In genomic region chr3:171770689-171771620, GRCh38 we compare ENCODE assay signal across 8 cellular contexts. TPM values are rescaled to one million over a fixed set of nuclear protein-coding genes. Genes with fewer than 3 reads are reported as not detected.
DNase-seq lines count a peak whose midpoint lies in the region; ATAC-seq, FAIRE-seq and TF ChIP-seq lines count a peak whose summit lies in the region.

No MANE protein-coding gene starts in this region.

- no peak overlapping the region for H3K27ac ChIP-seq in IMR-90 (ENCODE audit: insufficient read depth, low read length)

- H2BK5ac ChIP-seq in IMR-90 (ENCODE audit: low read depth, low read length, poor library complexity, severe bottlenecking) = no peak overlapping the region

- DNase-seq in GM13977 (ENCODE audit: low spot score) (peak; percentile 47), IMR-90 (peak; percentile 92), Right ventricle myocardium superior (no peak), pons (ENCODE audit: low spot score) (peak; percentile 88)
- no peak for DNase-seq in central memory CD4-positive, alpha-beta T cell

- H4K91ac ChIP-seq in IMR-90 (ENCODE audit: insufficient read depth, low read depth, low read length) = no peak overlapping the region

- peaks cover 0 to 4% of the 10 kb centered on the region in 2 experiments; a peak in 1 of 4 replicates for H3K79me1 ChIP-seq in IMR-90 (ENCODE audit: low read depth in 1 of 2, low read length in 2 of 2)

- no peak overlapping the region for H2BK20ac ChIP-seq in IMR-90 (ENCODE audit: low read depth, low read length)

- H3K9me1 ChIP-seq in IMR-90 (ENCODE audit: insufficient read depth, low read length) = no peaks in the 10 kb centered on the region

- no peak overlapping the region; the same call in 2 of the 3 replicates for H2BK15ac ChIP-seq in IMR-90 (ENCODE audit: low read depth, low read length)

- 0 out of 2 replicates have a peak overlapping the region, but pooled peaks have one; percentile 53 for H3K14ac ChIP-seq in IMR-90 (replicated peaks; ENCODE audit: low read depth, low read length)

- H3K56ac ChIP-seq in IMR-90 (ENCODE audit: extremely low read depth, insufficient read depth, low read length) = no peak overlapping the region

- dilution Hi-C loops in IMR-90 (cut with HindIII; ENCODE audit: low sequenced_read_pairs, unreplicated experiment) = no loop called here

- H4K5ac ChIP-seq in IMR-90 (ENCODE audit: low read depth, low read length) = peak overlapping the region; percentile 77; the same call in 1 of the 2 replicates

- peak; percentile 91 for FAIRE-seq in TTC549 (lab: Jason Lieb, UNC)

- H3K23ac ChIP-seq in IMR-90 (ENCODE audit: low read depth, low read length) = no peak overlapping the region

- no peaks in the 10 kb centered on the region for H4K20me1 ChIP-seq in IMR-90 (ENCODE audit: insufficient read depth, low read length)

- H2AK9ac ChIP-seq in IMR-90 (replicated peaks; ENCODE audit: low read depth, low read length, poor library complexity) = no peak overlapping the region

- ATAC-seq in IMR-90 (ENCODE audit: low read depth) = peak; percentile 96
- peak; percentile 92 for ATAC-seq in Right ventricle myocardium superior (ENCODE audit: poor library complexity)
- no peak for ATAC-seq in HG03045 (IDR thresholded peaks at IDR 0.05; ENCODE audit: unreplicated experiment)
- no peak for ATAC-seq in GM19452 (IDR thresholded peaks at IDR 0.05; ENCODE audit: unreplicated experiment)

- in situ Hi-C loops in GM13977 (cut with MboI; ENCODE audit: low pct_unique_long_range_greater_than_20kb, low sequenced_read_pairs, unreplicated experiment) = no loop called here
- in situ Hi-C loops in IMR-90 (cut with MboI; ENCODE audit: low sequenced_read_pairs) = loop anchor here (5.0 to 25.0 kb wide), 2 partner anchors 124 to 809 kb away; no protein-coding TSS in a partner anchor

- H3K4ac ChIP-seq in IMR-90 (ENCODE audit: low read depth, low read length) = no peak overlapping the region

- POLR2A ChIA-PET in IMR-90 (lab: Charles Lee; ENCODE audit: unreplicated experiment) = no interaction called here

- H2BK120ac ChIP-seq in IMR-90 (ENCODE audit: low read depth, low read length) = no peak overlapping the region

- peak overlapping the region in 1 of 2 experiments; percentile 36; a peak in 2 of 4 replicates for H4K8ac ChIP-seq in IMR-90 (ENCODE audit: low read depth in 2 of 2, low read length in 2 of 2)

- H3K9me3 ChIP-seq in IMR-90 (ENCODE audit: control insufficient read depth, insufficient read depth, low read length) = no peaks in the 10 kb centered on the region

- TF ChIP-seq CTCF in GM13977 (IDR thresholded peaks at IDR 0.05; ENCODE audit: extremely low read depth, insufficient read depth, missing control alignments) = no peak
- no peak for TF ChIP-seq CTCF in IMR-90 (conservative IDR thresholded peaks at IDR 0.05; ENCODE audit: low read depth, low read length)

- CTCF ChIA-PET in IMR-90 (lab: Yijun Ruan, JAX) = interaction anchor here (0.8 to 2.8 kb wide), 7 partner anchors 8 to 205 kb away, joined by 3 to 11 read pairs (median 6); no protein-coding TSS in a partner anchor

- H3K27me3 ChIP-seq in IMR-90 (ENCODE audit: control insufficient read depth, insufficient read depth, low read length) = no peaks in the 10 kb centered on the region

- BruUV-seq in IMR-90 (replicated peaks; lab: Mats Ljungman, UMichigan) = no TSS peak

- H3K4me2 ChIP-seq in IMR-90 (ENCODE audit: low read depth, low read length) = peak overlapping the region; percentile 99

- H3K4me3 ChIP-seq in IMR-90 (ENCODE audit: insufficient read depth, low read depth, low read length) = peak overlapping the region; percentile 75

- H3K36me3 ChIP-seq in IMR-90 (ENCODE audit: control insufficient read depth, insufficient read depth, low read length) = no peaks in the 10 kb centered on the region

- WGBS in IMR-90 (ENCODE audit: extremely low coverage in 2 of 2, insufficient read length in 1 of 2), 2 experiments = 100% methylated on average over 1 of the region's 10 CpGs; no CpG with 5 or more reads in 1 of the 2 experiments

- 0 out of 2 replicates have a peak, but pooled peaks cover 3% of the 10 kb centered on the region for H3K4me1 ChIP-seq in IMR-90 (ENCODE audit: control insufficient read depth, insufficient read depth, low read length)

- peak overlapping the region; percentile 82; the same call in 1 of the 2 replicates for H3K18ac ChIP-seq in IMR-90 (ENCODE audit: low read depth, low read length)

- peak overlapping the region; percentile 80 for H2AFZ ChIP-seq in IMR-90 (replicated peaks; ENCODE audit: low read length, poor library complexity)

- H2AK5ac ChIP-seq in IMR-90 (ENCODE audit: low read depth, low read length) = no peak overlapping the region

- intact Hi-C loops in IMR-90 (cut with micrococcal nuclease) (loop anchor here (10.0 kb wide), 1 partner anchor 1016 kb away; no protein-coding TSS in a partner anchor), Right ventricle myocardium superior (cut with DNase I) (loop anchor here (10.0 kb wide), 1 partner anchor 66 kb away; no protein-coding TSS in a partner anchor)

- no peak for TF ChIP-seq RAD21 in IMR-90 (IDR thresholded peaks at IDR 0.05; ENCODE audit: low read length)

- H3K9ac ChIP-seq in IMR-90 (ENCODE audit: low read depth, low read length) = peak overlapping the region; percentile 40; the same call in 1 of the 2 replicates

- TF ChIP-seq POLR2A in IMR-90 (IDR thresholded peaks at IDR 0.05; ENCODE audit: low read depth, low read length) = no peak

TF ChIP-seq in IMR-90, 13 proteins besides CTCF, POLR2A, EP300 and RAD21:
- TF ChIP-seq ELK1 (IDR thresholded peaks at IDR 0.05; ENCODE audit: borderline replicate concordance, low read depth, low read length) = no peak
- no peak for TF ChIP-seq NFE2L2 (IDR thresholded peaks at IDR 0.05; ENCODE audit: low read depth, low read length)
- TF ChIP-seq SMC3 (IDR thresholded peaks at IDR 0.05; ENCODE audit: low read depth, low read length) = no peak
- no peak for TF ChIP-seq MAFK (IDR thresholded peaks at IDR 0.05; ENCODE audit: low read depth, low read length)
- TF ChIP-seq RFX5 (IDR thresholded peaks at IDR 0.05; ENCODE audit: low read depth, low read length) = no peak
- no peak for TF ChIP-seq MAZ (IDR thresholded peaks at IDR 0.05; ENCODE audit: borderline replicate concordance, low read depth, low read length)
- no peak for TF ChIP-seq CHD1 (IDR thresholded peaks at IDR 0.05; ENCODE audit: low read depth, low read length)
- no peak for TF ChIP-seq FOS (IDR thresholded peaks at IDR 0.05; ENCODE audit: low read depth, low read length)
- no peak for TF ChIP-seq BHLHE40 (IDR thresholded peaks at IDR 0.05; ENCODE audit: low read depth, low read length)
- TF ChIP-seq RCOR1 (IDR thresholded peaks at IDR 0.05; ENCODE audit: insufficient replicate concordance, low read length) = no peak
- no peak for TF ChIP-seq CEBPB (IDR thresholded peaks at IDR 0.05; ENCODE audit: low read depth, low read length)
- TF ChIP-seq MXI1 (IDR thresholded peaks at IDR 0.05; ENCODE audit: borderline replicate concordance, low read depth, low read length) = no peak
- TF ChIP-seq USF2 (IDR thresholded peaks at IDR 0.05; ENCODE audit: low read depth, low read length) = no peak

RNA-seq across cellular contexts. Expression of gene PLD1, which starts 39.3 kb away (rescaled TPM):
- total RNA-seq in IMR-90 (2012; rRNA removed) (9.2 and 9.7 TPM in 2 replicates), Right ventricle myocardium superior (64.3 TPM)
- 2.6 and 3.3 TPM in 2 replicates for polyA plus RNA-seq in IMR-90 (2012; rRNA removed)
- polyA plus RNA-seq in IMR-90 (2012; cell fraction: cytosol; rRNA removed) = 1.3 and 1.5 TPM in 2 replicates
- polyA plus RNA-seq in IMR-90 (2012; cell fraction: nucleus; rRNA removed; ENCODE audit: low replicate concordance) = 2.7 and 23.1 TPM in 2 replicates

Comparison
In these comparisons a context has a peak if more than half of its experiments do, and no peak if none do; other contexts are left out.
1. DNase-seq: peak in GM13977 (single experiment), IMR-90 (single experiment) and pons (single experiment); none in Right ventricle myocardium superior (single experiment) and central memory CD4-positive, alpha-beta T cell (single experiment).
2. ATAC-seq: peak in IMR-90 (single experiment) and Right ventricle myocardium superior (single experiment); none in HG03045 (single experiment) and GM19452 (single experiment).